ENCODE assay signal across 8 cellular contexts in genomic region chr18:23585007-23585871, GRCh38. TPM values are rescaled to one million over a fixed set of nuclear protein-coding genes. Genes with fewer than 3 reads are reported as not detected.
DNase-seq lines count a peak whose midpoint lies in the region; ATAC-seq and TF ChIP-seq lines count a peak whose summit lies in the region.

No MANE protein-coding gene starts in this region.

- H3K4me1 ChIP-seq in OCI-LY3 (ENCODE audit: low read length) (peaks cover 14% of the 10 kb centered on the region), thoracic aorta (ENCODE audit: control insufficient read depth in 1 of 2, low read depth in 2 of 2) (peaks cover 19 to 40% of the 10 kb centered on the region in 2 donors)

- DNase-seq in activated T-cell treated with anti-CD3 and anti-CD28 coated beads, Interleukin-2, amount 50 U/mL, for 4 hours: no peak
- DNase-seq in activated T-cell treated with anti-CD3 and anti-CD28 coated beads for 4 hours: no peak
- peak in 3 of 61 donors; percentile 8 to 25 (median 18) for DNase-seq in caudate nucleus (lab: John Stamatoyannopoulos, UW)
- DNase-seq in lower leg skin (ENCODE audit: low spot score in 2 of 2): peak in 1 of 2 donors; percentile 35
- DNase-seq in thoracic aorta (ENCODE audit: low spot score): no peak
- no peak for DNase-seq in DMS153 treated with DMSO at 0.1 percent for 48 hours (lab: John Stamatoyannopoulos, UW; ENCODE audit: unreplicated experiment)

- H4K20me1 ChIP-seq in OCI-LY3 (ENCODE audit: insufficient read depth, low read length): peaks cover 10% of the 10 kb centered on the region

- peaks cover 23% of the 10 kb centered on the region for H3K79me2 ChIP-seq in OCI-LY3 (ENCODE audit: low read length)

- no peak for TF ChIP-seq POLR2A in lower leg skin (IDR thresholded peaks at IDR 0.05)

- H2AFZ ChIP-seq in OCI-LY3 (ENCODE audit: low read depth, low read length): no peak overlapping the region

- H3K27ac ChIP-seq in OCI-LY3 (ENCODE audit: low read length) (no peak overlapping the region), caudate nucleus (ENCODE audit: low read depth, low read length) (peak overlapping the region; percentile 99), thoracic aorta (peak overlapping the region; percentile 99 to 100)

- H3K4me2 ChIP-seq in OCI-LY3 (ENCODE audit: low read length): peak overlapping the region; percentile 92

- peaks cover 10% of the 10 kb centered on the region for H3K27me3 ChIP-seq in OCI-LY3 (ENCODE audit: low read depth, low read length)
- no peaks in the 10 kb centered on the region for H3K27me3 ChIP-seq in thoracic aorta (replicated peaks; ENCODE audit: insufficient read depth)

- H3K9me3 ChIP-seq in OCI-LY3 (ENCODE audit: insufficient read depth, low read length): no peaks in the 10 kb centered on the region
- H3K9me3 ChIP-seq in thoracic aorta: no peaks in the 10 kb centered on the region

- H3K9ac ChIP-seq in OCI-LY3 (ENCODE audit: low read length): peak overlapping the region; percentile 94

- intact Hi-C loops in lower leg skin (cut with DNase I; ENCODE audit: low total_unique reads): loop anchor here (10.0 kb wide), 1 partner anchor 50 kb away; no protein-coding TSS in a partner anchor

- H3K9me3 Mint-ChIP-seq in activated T-cell treated with anti-CD3 and anti-CD28 coated beads, Interleukin-2, amount 50 U/mL, for 4 hours: no peaks in the 10 kb centered on the region

- peaks cover 54% of the 10 kb centered on the region for H3K4me1 Mint-ChIP-seq in activated T-cell treated with anti-CD3 and anti-CD28 coated beads, Interleukin-2, amount 50 U/mL, for 4 hours (ENCODE audit: low read depth)

- peak overlapping the region; percentile 86 for H3K4me3 ChIP-seq in OCI-LY3 (ENCODE audit: low read length)
- H3K4me3 ChIP-seq in lower leg skin (ENCODE audit: low read depth, poor library complexity, severe bottlenecking): peak overlapping the region; percentile 89
- peak overlapping the region; percentile 85 for H3K4me3 ChIP-seq in thoracic aorta

- peaks cover 6% of the 10 kb centered on the region for H3K36me3 Mint-ChIP-seq in activated T-cell treated with anti-CD3 and anti-CD28 coated beads, Interleukin-2, amount 50 U/mL, for 4 hours (ENCODE audit: insufficient read depth)

- TF ChIP-seq CTCF in OCI-LY3 (IDR thresholded peaks at IDR 0.05; ENCODE audit: low read depth, low read length): no peak
- TF ChIP-seq CTCF in lower leg skin (IDR thresholded peaks at IDR 0.05): no peak
- no peak for TF ChIP-seq CTCF in thoracic aorta (IDR thresholded peaks at IDR 0.05)

- H3K36me3 ChIP-seq in OCI-LY3 (replicated peaks; ENCODE audit: low read depth, low read length) (peaks cover 10% of the 10 kb centered on the region), thoracic aorta (no peaks in the 10 kb centered on the region)

- WGBS in lower leg skin, 2 donors: 26 to 30% methylated on average over 19 of the region's 19 CpGs

- no peaks in the 10 kb centered on the region for H3K27me3 Mint-ChIP-seq in activated T-cell treated with anti-CD3 and anti-CD28 coated beads, Interleukin-2, amount 50 U/mL, for 4 hours (ENCODE audit: low read depth)

- peak overlapping the region; percentile 92 for H3K4me3 Mint-ChIP-seq in activated T-cell treated with anti-CD3 and anti-CD28 coated beads, Interleukin-2, amount 50 U/mL, for 4 hours

- ATAC-seq in activated T-cell treated with anti-CD3 and anti-CD28 coated beads, Interleukin-2, amount 50 U/mL, for 4 hours: no peak
- ATAC-seq in thoracic aorta (ENCODE audit: insufficient number of reproducible peaks, low FRiP score, low read depth): no peak
- ATAC-seq in HG03439 (IDR thresholded peaks at IDR 0.05; ENCODE audit: unreplicated experiment): no peak

RNA-seq across cellular contexts. Expression of gene NPC1, which starts 1.1 kb away (rescaled TPM):
- 10 to 100 TPM; 15.9 to 25.4 (median 19.0) TPM for total RNA-seq in activated T-cell treated with anti-CD3 and anti-CD28 coated beads, Interleukin-2, amount 50 U/mL, for 4 hours
- total RNA-seq in lower leg skin (100 to 1,000 TPM in 2 of 4 donors, 10 to 100 TPM in 2; 75.1 to 114 (median 100) TPM), thoracic aorta (10 to 100 TPM; 85.6 to 96.7 TPM)
